In genomic region chr6:128512296-128512695, GRCh38 we compare ENCODE assay signal across 1 cellular context.
TF ChIP-seq lines count a peak whose summit lies in the region.

No MANE protein-coding gene starts in this region.

TF ChIP-seq in IMR-90, 13 proteins besides CTCF, POLR2A, EP300 and RAD21 (continued from another document):
- TF ChIP-seq, protein P1, sequence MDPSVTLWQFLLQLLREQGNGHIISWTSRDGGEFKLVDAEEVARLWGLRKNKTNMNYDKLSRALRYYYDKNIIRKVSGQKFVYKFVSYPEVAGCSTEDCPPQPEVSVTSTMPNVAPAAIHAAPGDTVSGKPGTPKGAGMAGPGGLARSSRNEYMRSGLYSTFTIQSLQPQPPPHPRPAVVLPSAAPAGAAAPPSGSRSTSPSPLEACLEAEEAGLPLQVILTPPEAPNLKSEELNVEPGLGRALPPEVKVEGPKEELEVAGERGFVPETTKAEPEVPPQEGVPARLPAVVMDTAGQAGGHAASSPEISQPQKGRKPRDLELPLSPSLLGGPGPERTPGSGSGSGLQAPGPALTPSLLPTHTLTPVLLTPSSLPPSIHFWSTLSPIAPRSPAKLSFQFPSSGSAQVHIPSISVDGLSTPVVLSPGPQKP (IDR thresholded peaks at IDR 0.05; ENCODE audit: borderline replicate concordance, low read depth, low read length), result no peak
- TF ChIP-seq RFX5 (IDR thresholded peaks at IDR 0.05; ENCODE audit: low read depth, low read length) (no peak), CEBPB (IDR thresholded peaks at IDR 0.05; ENCODE audit: low read depth, low read length) (no peak), USF2 (IDR thresholded peaks at IDR 0.05; ENCODE audit: low read depth, low read length) (no peak), BHLHE40 (IDR thresholded peaks at IDR 0.05; ENCODE audit: low read depth, low read length) (no peak), MXI1 (IDR thresholded peaks at IDR 0.05; ENCODE audit: borderline replicate concordance, low read depth, low read length) (no peak)
